In genomic region chr7:90946711-90947501, GRCh38 we compare ENCODE assay signal across 19 cellular contexts.
DNase-seq lines count a peak whose midpoint lies in the region; ATAC-seq and TF ChIP-seq lines count a peak whose summit lies in the region.
"Had no signal": no experiment of that assay in that cellular context is flagged by ENCODE, and none has a peak within 500 bp of the region (broad histone marks: within the 10 kb centered on the region; RNA-seq: fewer than 3 reads in every experiment).

No MANE protein-coding gene starts in this region.

- no peaks in the 10 kb centered on the region for H3K9me3 ChIP-seq in SK-N-MC (ENCODE audit: low read depth, low read length)
- H3K9me3 ChIP-seq in CD8-positive, alpha-beta T cell (ENCODE audit: low read length): no peaks in the 10 kb centered on the region
- H3K9me3 ChIP-seq: A549 had no signal

- peak overlapping the region; percentile 40 for H3K27ac Mint-ChIP-seq in osteocyte (ENCODE audit: unreplicated experiment)
- no peak overlapping the region for H3K27ac Mint-ChIP-seq in CD8-positive, alpha-beta T cell

- no peaks in the 10 kb centered on the region for H3K27me3 ChIP-seq in CD8-positive, alpha-beta T cell (ENCODE audit: insufficient read depth, low read length)

- H3K36me3 Mint-ChIP-seq in osteocyte (ENCODE audit: unreplicated experiment): peaks cover 29% of the 10 kb centered on the region
- H3K36me3 Mint-ChIP-seq in CD8-positive, alpha-beta T cell: no peaks in the 10 kb centered on the region

- TF ChIP-seq CTCF in osteocyte (IDR thresholded peaks at IDR 0.05): no peak
- TF ChIP-seq CTCF in CD8-positive, alpha-beta T cell (IDR thresholded peaks at IDR 0.05): no peak

- no peaks in the 10 kb centered on the region for H3K9me3 Mint-ChIP-seq in osteocyte (ENCODE audit: unreplicated experiment)
- H3K9me3 Mint-ChIP-seq in CD8-positive, alpha-beta T cell: no peaks in the 10 kb centered on the region

- POLR2A ChIA-PET in CD8-positive, alpha-beta T cell (lab: Charles Lee): no interaction called here

- no peaks in the 10 kb centered on the region for H3K36me3 ChIP-seq in SK-N-MC (ENCODE audit: insufficient read depth, low read length)
- no peaks in the 10 kb centered on the region for H3K36me3 ChIP-seq in CD8-positive, alpha-beta T cell (ENCODE audit: insufficient read depth, low read length)

- H3K4me3 Mint-ChIP-seq in osteocyte (ENCODE audit: unreplicated experiment): no peak overlapping the region
- H3K4me3 Mint-ChIP-seq in CD8-positive, alpha-beta T cell: no peak overlapping the region

- intact Hi-C loops in CD8-positive, alpha-beta T cell (cut with DNase I, micrococcal nuclease): no loop called here

- no peak overlapping the region for H3K4me3 ChIP-seq in SK-N-MC
- H3K4me3 ChIP-seq in CD8-positive, alpha-beta T cell (ENCODE audit: low read depth, low read length): no peak overlapping the region
- H3K4me3 ChIP-seq: A549 had no signal

- peak overlapping the region; percentile 52 for H3K27ac ChIP-seq in SK-N-MC
- H3K27ac ChIP-seq in CD8-positive, alpha-beta T cell (ENCODE audit: low read depth, low read length): no peak overlapping the region
- H3K27ac ChIP-seq: A549 had no signal

- ATAC-seq in left lobe of liver (peak; percentile 82), GM18511 (IDR thresholded peaks at IDR 0.05; ENCODE audit: unreplicated experiment) (no peak)
- no peak for ATAC-seq in CD8-positive, alpha-beta T cell
- ATAC-seq: A549 had no signal

- peaks cover 12% of the 10 kb centered on the region for H3K4me1 Mint-ChIP-seq in osteocyte (ENCODE audit: unreplicated experiment)
- no peaks in the 10 kb centered on the region for H3K4me1 Mint-ChIP-seq in CD8-positive, alpha-beta T cell (ENCODE audit: low read depth)

- CTCF ChIA-PET in CD8-positive, alpha-beta T cell (lab: Charles Lee): no interaction called here

- in situ Hi-C loops in G401 (cut with HindIII; ENCODE audit: low sequenced_read_pairs): no loop called here

- no peaks in the 10 kb centered on the region for H3K27me3 Mint-ChIP-seq in osteocyte (ENCODE audit: unreplicated experiment)
- H3K27me3 Mint-ChIP-seq in CD8-positive, alpha-beta T cell (ENCODE audit: low read depth): no peaks in the 10 kb centered on the region

- H3K4me1 ChIP-seq in CD8-positive, alpha-beta T cell (ENCODE audit: insufficient read depth, low read length): no peaks in the 10 kb centered on the region
- H3K4me1 ChIP-seq: A549 had no signal

- DNase-seq in G401 (ENCODE audit: low spot score) (peak; percentile 79), SK-N-MC (ENCODE audit: low read depth, low spot score) (no peak), left lobe of liver (ENCODE audit: low spot score) (peak; percentile 47), osteocyte (ENCODE audit: extremely low spot score, unreplicated experiment) (no peak), DMS153 treated with DMSO at 0.1 percent for 48 hours (lab: John Stamatoyannopoulos, UW; ENCODE audit: unreplicated experiment) (no peak), DMS 273 (lab: John Stamatoyannopoulos, UW; ENCODE audit: unreplicated experiment) (no peak)
- no peak for DNase-seq in CD8-positive, alpha-beta T cell
- DNase-seq: COR-L47, DMS153, KG1, NCI-H1417 treated with DMSO at 0.1 percent for 48 hours, NCI-H1930, NCI-H2171, NCI-H748 treated with DMSO at 0.1 percent for 48 hours, OCI-M1, RPMI8226, SIG-M5 had no signal

- H3K9ac ChIP-seq in SK-N-MC (ENCODE audit: insufficient read length): no peak overlapping the region

Comparison
In these comparisons a context has a peak if more than half of its experiments do, and no peak if none do; other contexts are left out.
1. DNase-seq: peak in G401 (single experiment) and left lobe of liver (single experiment); none in SK-N-MC (single experiment), osteocyte (single experiment), DMS153 treated with DMSO at 0.1 percent for 48 hours (single experiment), DMS 273 (single experiment) and CD8-positive, alpha-beta T cell (0 of 7).